ENCODE assay signal across 1 cellular context in the genomic region with DNA sequence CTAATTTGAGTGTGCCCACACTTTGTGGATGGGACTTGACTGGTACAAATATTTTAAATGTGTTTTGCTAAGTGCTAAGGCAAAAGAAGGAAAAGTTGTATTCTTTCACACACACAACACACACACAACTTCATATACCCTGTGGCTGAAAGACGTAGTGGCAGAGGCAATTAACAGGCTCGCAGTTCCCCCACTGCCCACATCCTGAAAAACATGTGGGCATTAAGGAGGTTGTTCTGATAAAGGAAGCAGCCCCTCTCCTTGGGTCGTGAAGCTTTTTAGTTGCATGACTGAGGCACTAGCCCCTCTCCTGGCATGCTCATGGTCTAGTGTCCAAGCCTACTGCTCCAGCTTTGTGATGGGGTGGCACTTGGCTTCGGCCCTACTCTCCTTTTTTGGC.
TF ChIP-seq lines count a peak whose summit lies in the region.

No MANE protein-coding gene starts in this region.

TF ChIP-seq in IMR-90, 13 proteins besides CTCF, POLR2A, EP300 and RAD21 (continued from another document):
- no peak for TF ChIP-seq NFE2L2 (IDR thresholded peaks at IDR 0.05; ENCODE audit: low read depth, low read length)
- no peak for TF ChIP-seq CHD1 (IDR thresholded peaks at IDR 0.05; ENCODE audit: low read depth, low read length)
